Comparison of ENCODE assay signal across 12 cellular contexts in the genomic region with DNA sequence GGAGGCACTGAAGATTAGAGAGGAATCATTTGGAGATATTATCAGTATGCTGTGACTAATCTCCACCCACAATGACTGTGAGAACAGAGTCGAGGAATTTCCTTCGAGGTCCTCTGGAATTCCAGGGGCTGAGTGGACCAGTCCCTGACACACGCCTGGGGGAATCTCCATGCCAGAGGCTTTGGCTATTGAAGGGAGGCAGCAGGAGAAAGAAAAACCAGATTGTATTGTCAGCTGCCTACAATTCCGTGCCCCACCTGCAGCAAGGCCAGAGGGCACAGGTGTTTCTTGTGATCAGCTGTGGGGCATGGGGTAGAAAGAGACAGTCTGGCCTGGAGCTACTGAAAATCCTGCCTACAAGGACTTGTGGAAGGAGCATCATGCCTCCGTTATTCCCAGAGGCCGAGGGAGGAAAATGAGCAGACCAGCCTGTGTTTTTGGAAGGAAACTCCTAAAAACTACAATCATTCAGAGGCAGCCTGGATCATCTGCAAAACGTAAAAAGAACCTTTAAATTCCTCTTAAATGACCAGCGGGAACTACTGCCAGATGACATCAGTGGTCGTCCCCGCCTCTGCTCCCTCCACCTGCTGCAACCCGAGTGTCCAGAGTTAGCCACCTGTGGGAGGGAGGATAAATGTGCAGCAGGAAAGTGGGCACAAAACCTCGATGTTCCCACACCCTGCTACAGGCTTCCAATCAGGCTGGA. TPM values are rescaled to one million over a fixed set of nuclear protein-coding genes. Genes with fewer than 3 reads are reported as not detected.
DNase-seq lines count a peak whose midpoint lies in the region; ATAC-seq, FAIRE-seq and TF ChIP-seq lines count a peak whose summit lies in the region.
"Had no signal": no experiment of that assay in that cellular context is flagged by ENCODE, and none has a peak within 500 bp of the region (broad histone marks: within the 10 kb centered on the region; RNA-seq: fewer than 3 reads in every experiment).

No MANE protein-coding gene starts in this region.

- H3K4me1 ChIP-seq in cardiac muscle cell (ENCODE audit: low read depth), result peaks cover 5% of the 10 kb centered on the region
- H3K4me1 ChIP-seq: esophagus squamous epithelium had no signal

- H3K9me3 ChIP-seq in cardiac muscle cell (ENCODE audit: low read depth), result no peaks in the 10 kb centered on the region
- H3K9me3 ChIP-seq: BE2C, esophagus squamous epithelium had no signal

- ATAC-seq in Right ventricle myocardium inferior (no peak), HG02610 (IDR thresholded peaks at IDR 0.05; ENCODE audit: unreplicated experiment) (no peak), HG03196 (IDR thresholded peaks at IDR 0.05; ENCODE audit: unreplicated experiment) (no peak)

- intact Hi-C loops in Right ventricle myocardium inferior (cut with DNase I), result no loop called here

- H3K36me3 ChIP-seq in cardiac muscle cell, result no peaks in the 10 kb centered on the region
- H3K36me3 ChIP-seq: BE2C, esophagus squamous epithelium had no signal

- TF ChIP-seq CTCF in cardiac muscle cell (IDR thresholded peaks at IDR 0.05; ENCODE audit: low read depth, low read length) (no peak), fibroblast of villous mesenchyme (IDR thresholded peaks at IDR 0.05; ENCODE audit: insufficient read depth, low read depth, low read length) (no peak)

- DNase-seq in cardiac muscle cell (ENCODE audit: low read depth in 1 of 2, low spot score in 1 of 2) (peak; percentile 16 to 77), Right ventricle myocardium inferior (ENCODE audit: missing footprints) (no peak), SW 1271 (lab: John Stamatoyannopoulos, UW) (peak; percentile 31 to 72), fibroblast of villous mesenchyme (ENCODE audit: low read depth) (peak; percentile 72), frontal cortex (ENCODE audit: low spot score in 2 of 2) (no peak), RPMI8226 (no peak)
- DNase-seq: activated B cell treated with CpG ODN at 0.5 μM for 24 hours; activated naive CD4-positive, alpha-beta T cell treated with Interleukin-2 at 50 U/mL for 16 hours; BE2C; esophagus squamous epithelium had no signal

- no peaks in the 10 kb centered on the region for H3K27me3 ChIP-seq in cardiac muscle cell
- H3K27me3 ChIP-seq: BE2C, esophagus squamous epithelium had no signal

- FAIRE-seq in frontal cortex (lab: Jason Lieb, UNC), result no peak

- H3K27ac ChIP-seq in cardiac muscle cell, result no peak overlapping the region
- H3K27ac ChIP-seq: esophagus squamous epithelium had no signal

- no peak overlapping the region for H3K4me3 ChIP-seq in cardiac muscle cell
- no peak overlapping the region for H3K4me3 ChIP-seq in fibroblast of villous mesenchyme (ENCODE audit: low read depth, low read length)
- H3K4me3 ChIP-seq: esophagus squamous epithelium had no signal

RNA-seq across cellular contexts. Expression of gene ANK3, which starts 25.4 kb away (rescaled TPM):
- total RNA-seq in cardiac muscle cell (50.0 and 95.8 TPM in 2 replicates), Right ventricle myocardium inferior (216 TPM), fibroblast of villous mesenchyme (1.3 and 5.8 TPM in 2 replicates), frontal cortex (205 TPM)
- polyA plus RNA-seq in cardiac muscle cell, result 44.9 and 65.2 TPM in 2 replicates

Comparison
In these comparisons a context has a peak if more than half of its experiments do, and no peak if none do; other contexts are left out.
1. DNase-seq: peak in cardiac muscle cell (2 of 2), SW 1271 (2 of 2) and fibroblast of villous mesenchyme (single experiment); none in Right ventricle myocardium inferior (single experiment), frontal cortex (0 of 2) and RPMI8226 (single experiment).